In the genomic region with DNA sequence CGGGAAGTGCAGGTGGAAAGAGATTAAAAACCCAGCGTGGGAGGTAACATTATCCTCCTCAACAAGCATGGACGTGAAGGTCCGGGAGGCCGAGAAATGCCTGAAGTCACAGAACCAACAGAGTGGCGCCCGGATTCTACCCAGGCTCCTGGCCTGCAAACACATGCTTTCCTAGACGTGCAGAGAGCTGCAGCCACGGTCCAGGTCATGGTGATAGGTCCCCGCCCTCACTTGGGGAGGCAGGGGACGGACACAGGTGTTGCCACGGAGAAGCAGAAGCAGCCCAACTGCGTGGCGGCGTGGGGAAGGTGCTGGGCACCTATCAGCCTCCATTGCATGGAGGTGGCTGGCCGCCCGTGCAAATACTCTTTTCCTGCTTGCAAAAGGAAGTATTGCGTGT, we compare ENCODE assay signal across 19 cellular contexts.
"Had no signal": no experiment of that assay in that cellular context is flagged by ENCODE, and none has a peak within 500 bp of the region (broad histone marks: within the 10 kb centered on the region; RNA-seq: fewer than 3 reads in every experiment).

No MANE protein-coding gene starts in this region.

- ATAC-seq: HepG2 had no signal

- H3K27ac ChIP-seq: SJSA1, SK-N-MC had no signal

- H3K4me3 ChIP-seq: SJSA1, SK-N-MC had no signal

- H3K27me3 ChIP-seq: SJSA1 had no signal

- DNase-seq: IMR-90, Karpas-422, KG1, MM.1S, NCI-H1092 treated with DMSO at 0.1 percent for 48 hours, NCI-H1436, NCI-H187, NCI-H2029, NCI-H2081 treated with DMSO at 0.1 percent for 48 hours, NCI-H226, NCI-H510A, NCI-H69, NCI-H774, Right ventricle myocardium superior, RPMI8226, SIG-M5 had no signal

- H3K9me3 ChIP-seq: SJSA1 had no signal

- H3K36me3 ChIP-seq: SJSA1 had no signal
